Comparison of ENCODE assay signal across 9 cellular contexts in the genomic region with DNA sequence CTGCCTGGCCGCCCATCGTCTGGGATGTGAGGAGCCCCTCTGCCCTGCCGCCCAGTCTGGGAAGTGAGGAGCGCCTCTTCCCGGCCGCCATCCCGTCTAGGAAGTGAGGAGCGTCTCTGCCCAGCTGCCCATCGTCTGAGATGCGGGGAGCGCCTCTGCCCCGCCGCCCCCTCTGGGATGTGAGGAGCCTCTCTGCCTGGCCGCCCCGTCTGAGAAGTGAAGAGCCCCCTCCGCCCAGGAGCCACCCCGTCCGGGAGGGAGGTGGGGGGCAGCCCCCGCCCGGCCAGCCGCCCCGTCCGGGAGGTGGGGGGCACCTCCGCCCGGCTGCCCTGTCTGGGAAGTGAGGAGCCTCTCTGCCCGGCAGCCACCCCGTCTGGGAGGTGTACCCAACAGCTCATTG. TPM values are rescaled to one million over a fixed set of nuclear protein-coding genes. Genes with fewer than 3 reads are reported as not detected.
"Had no signal": no experiment of that assay in that cellular context is flagged by ENCODE, and none has a peak within 500 bp of the region (broad histone marks: within the 10 kb centered on the region; RNA-seq: fewer than 3 reads in every experiment).

No MANE protein-coding gene starts in this region.

RNA-seq across cellular contexts. Expression of a gene that starts 3.4 kb away (rescaled TPM):
- total RNA-seq: NCI-H460, OCI-LY7, PC-3, PC-9, Peyer's patch, Right ventricle myocardium superior, RPMI7951, SK-MEL-5 had no signal
- polyA plus RNA-seq: SK-N-SH had no signal
